In the genomic region with DNA sequence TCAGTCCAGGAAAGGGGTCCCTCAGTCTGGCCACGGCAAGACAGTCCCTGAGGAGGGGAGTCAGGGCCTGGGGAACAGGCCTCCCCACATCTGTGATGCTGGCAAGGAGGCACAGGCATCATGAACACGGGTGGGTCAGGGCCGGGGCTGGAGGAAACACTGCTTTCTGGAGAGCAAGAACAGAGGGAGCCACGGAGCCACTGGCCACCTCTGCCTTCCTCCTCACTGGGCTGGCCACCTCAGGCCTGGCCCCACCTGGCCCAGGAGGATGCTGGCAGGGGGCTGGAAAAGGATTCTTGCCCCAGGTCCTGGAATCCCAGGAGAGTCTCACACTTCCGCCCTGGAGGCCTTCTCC, we compare ENCODE assay signal across 10 cellular contexts. TPM values are rescaled to one million over a fixed set of nuclear protein-coding genes. Genes with fewer than 3 reads are reported as not detected.
DNase-seq lines count a peak whose midpoint lies in the region; ATAC-seq and TF ChIP-seq lines count a peak whose summit lies in the region.
"Had no signal": no experiment of that assay in that cellular context is flagged by ENCODE, and none has a peak within 500 bp of the region (broad histone marks: within the 10 kb centered on the region; RNA-seq: fewer than 3 reads in every experiment).

No MANE protein-coding gene starts in this region.

- no peak for TF ChIP-seq EP300 in gastroesophageal sphincter (IDR thresholded peaks at IDR 0.05)

- H3K9me3 ChIP-seq in RWPE2 (ENCODE audit: severe bottlenecking) = no peaks in the 10 kb centered on the region
- H3K9me3 ChIP-seq in gastroesophageal sphincter = no peaks in the 10 kb centered on the region
- no peaks in the 10 kb centered on the region for H3K9me3 ChIP-seq in testis

- H3K36me3 Mint-ChIP-seq in activated naive CD4-positive, alpha-beta T cell treated with anti-CD3 and anti-CD28 coated beads, Interleukin-2, amount 10 ng/mL, durations not matched to agents 7 days and 5 days = no peaks in the 10 kb centered on the region

- CTCF ChIA-PET in activated naive CD4-positive, alpha-beta T cell treated with anti-CD3 and anti-CD28 coated beads, Interleukin-2, amount 10 ng/mL, durations not matched to agents 7 days and 5 days (lab: Charles Lee) = interaction anchor here (1.0 to 3.7 kb wide), 6 partner anchors 8 to 319 kb away, joined by 3 to 36 read pairs (median 6); partner anchors contain the start of gene RBBP5

- H3K27me3 Mint-ChIP-seq in activated naive CD4-positive, alpha-beta T cell treated with anti-CD3 and anti-CD28 coated beads, Interleukin-2, amount 10 ng/mL, durations not matched to agents 7 days and 5 days = peaks cover 52% of the 10 kb centered on the region

- intact Hi-C loops in testis (cut with DNase I; ENCODE audit: low total_unique reads) = no loop called here

- H3K4me1 Mint-ChIP-seq in activated naive CD4-positive, alpha-beta T cell treated with anti-CD3 and anti-CD28 coated beads, Interleukin-2, amount 10 ng/mL, durations not matched to agents 7 days and 5 days = peaks cover 26% of the 10 kb centered on the region

- no peak for ATAC-seq in RWPE2 (ENCODE audit: low read depth)
- no peak for ATAC-seq in gastroesophageal sphincter
- no peak for ATAC-seq in omental fat pad (ENCODE audit: low FRiP score)
- no peak for ATAC-seq in GM18502 (IDR thresholded peaks at IDR 0.05; ENCODE audit: poor library complexity, unreplicated experiment)

- no peak for TF ChIP-seq POLR2A in gastroesophageal sphincter (IDR thresholded peaks at IDR 0.05)
- no peak for TF ChIP-seq POLR2A in testis (IDR thresholded peaks at IDR 0.05)

- DNase-seq in activated naive CD4-positive, alpha-beta T cell treated with anti-CD3 and anti-CD28 coated beads, Interleukin-2, amount 10 ng/mL, durations not matched to agents 7 days and 5 days = no peak
- no peak for DNase-seq in activated naive CD4-positive, alpha-beta T cell treated with anti-CD3 and anti-CD28 coated beads, Interleukin-2, amount 50 U/mL, for 16 hours
- DNase-seq in RWPE2 (ENCODE audit: low spot score) (peak; percentile 40), testis (no peak), omental fat pad (ENCODE audit: low spot score) (no peak)
- no peak for DNase-seq in central memory CD4-positive, alpha-beta T cell

- H3K36me3 ChIP-seq in RWPE2 (ENCODE audit: low read depth) (0 out of 2 replicates have a peak, but pooled peaks cover 5% of the 10 kb centered on the region), gastroesophageal sphincter (no peaks in the 10 kb centered on the region), testis (ENCODE audit: low read depth, missing control alignments) (no peaks in the 10 kb centered on the region)
- H3K36me3 ChIP-seq: cardiac muscle cell had no signal

- 40% methylated on average over 1 of the region's 5 CpGs; no CpG with 5 or more reads in 1 of the 2 donors for WGBS in gastroesophageal sphincter (ENCODE audit: low coverage in 1 of 2), 2 donors
- WGBS in testis, 2 donors = 54 to 79% methylated on average over 2 to 5 of the region's 5 CpGs

- H3K4me3 ChIP-seq in RWPE2 (ENCODE audit: severe bottlenecking) (no peak overlapping the region), gastroesophageal sphincter (no peak overlapping the region), testis (no peak overlapping the region)
- H3K4me3 ChIP-seq: cardiac muscle cell had no signal

- no peaks in the 10 kb centered on the region for H3K27me3 ChIP-seq in RWPE2 (ENCODE audit: insufficient read depth, poor library complexity, severe bottlenecking)
- H3K27me3 ChIP-seq in gastroesophageal sphincter = peaks cover 16% of the 10 kb centered on the region
- no peaks in the 10 kb centered on the region for H3K27me3 ChIP-seq in testis
- H3K27me3 ChIP-seq: cardiac muscle cell had no signal

- H3K27ac ChIP-seq in RWPE2 (ENCODE audit: poor library complexity, severe bottlenecking) (peak overlapping the region; percentile 66), gastroesophageal sphincter (peak overlapping the region in 3 of 4 donors; percentile 4 to 47 (median 43)), testis (peak overlapping the region; percentile 60)
- H3K27ac ChIP-seq: cardiac muscle cell had no signal

- H3K27ac Mint-ChIP-seq in activated naive CD4-positive, alpha-beta T cell treated with anti-CD3 and anti-CD28 coated beads, Interleukin-2, amount 10 ng/mL, durations not matched to agents 7 days and 5 days = peak overlapping the region; percentile 93

- H3K4me1 ChIP-seq in RWPE2 (ENCODE audit: insufficient read depth, poor library complexity, severe bottlenecking) (peaks cover 34% of the 10 kb centered on the region), gastroesophageal sphincter (peaks cover 0 to 65% (median 7%) of the 10 kb centered on the region in 3 donors), testis (peaks cover 67% of the 10 kb centered on the region)

- peak overlapping the region; percentile 71 for H3K4me3 Mint-ChIP-seq in activated naive CD4-positive, alpha-beta T cell treated with anti-CD3 and anti-CD28 coated beads, Interleukin-2, amount 10 ng/mL, durations not matched to agents 7 days and 5 days

- TF ChIP-seq CTCF in RWPE2 (IDR thresholded peaks at IDR 0.05; ENCODE audit: poor library complexity, severe bottlenecking) = no peak
- no peak for TF ChIP-seq CTCF in gastroesophageal sphincter (IDR thresholded peaks at IDR 0.05)
- no peak for TF ChIP-seq CTCF in testis (IDR thresholded peaks at IDR 0.05)
- no peak for TF ChIP-seq CTCF in omental fat pad (IDR thresholded peaks at IDR 0.05)

- no peaks in the 10 kb centered on the region for H3K9me3 Mint-ChIP-seq in activated naive CD4-positive, alpha-beta T cell treated with anti-CD3 and anti-CD28 coated beads, Interleukin-2, amount 10 ng/mL, durations not matched to agents 7 days and 5 days

RNA-seq across cellular contexts. Expression of gene BLACAT1, which starts 15.7 kb away (rescaled TPM):
- total RNA-seq in gastroesophageal sphincter (not detected), testis (10 to 100 TPM; 14.4 to 15.5 TPM), omental fat pad (under 1 TPM in 2 of 4 donors, not detected in 2; 0.36 to 0.65 TPM)
- 5.9 TPM for polyA plus RNA-seq in testis (ENCODE audit: insufficient read depth, low read depth, low replicate concordance)
- total RNA-seq: skeletal muscle tissue had no signal
- polyA plus RNA-seq: cardiac muscle cell had no signal

RNA-seq across cellular contexts. Expression of gene LEMD1, which starts 18.2 kb away (rescaled TPM):
- not detected for total RNA-seq in gastroesophageal sphincter
- total RNA-seq in testis = 10 to 100 TPM; 35.2 to 71.1 TPM
- polyA plus RNA-seq in testis (ENCODE audit: insufficient read depth, low read depth, low replicate concordance) = 83.2 TPM
- total RNA-seq in omental fat pad = 1 to 10 TPM in 1 of 4 donors, not detected in 3; 1.7 TPM
- total RNA-seq: cardiac muscle cell, skeletal muscle tissue had no signal
- polyA plus RNA-seq: cardiac muscle cell had no signal

Comparison
In these comparisons a context has a peak if more than half of its experiments do, and no peak if none do; other contexts are left out.
1. RNA of gene BLACAT1, which starts 15.7 kb away (total RNA-seq): 14.4 to 15.5 TPM in testis; 0.36 to 0.65 TPM in omental fat pad and not detected in gastroesophageal sphincter; every median in the first group is over 4 times any median in the second.
2. RNA of gene LEMD1, which starts 18.2 kb away (total RNA-seq): 35.2 to 71.1 TPM in testis; not detected in gastroesophageal sphincter and 1.7 TPM in omental fat pad; every median in the first group is over 10 times any median in the second.
3. Peak in every context shown above with its lines, with median percentiles within 50 percentile points of each other: H3K27ac ChIP-seq.